ENCODE assay signal across 10 cellular contexts in genomic region chr22:36333632-36334031, GRCh38. TPM values are rescaled to one million over a fixed set of nuclear protein-coding genes. Genes with fewer than 3 reads are reported as not detected.
DNase-seq lines count a peak whose midpoint lies in the region; ATAC-seq, FAIRE-seq and TF ChIP-seq lines count a peak whose summit lies in the region.
"Had no signal": no experiment of that assay in that cellular context is flagged by ENCODE, and none has a peak within 500 bp of the region (broad histone marks: within the 10 kb centered on the region; RNA-seq: fewer than 3 reads in every experiment).

No MANE protein-coding gene starts in this region.

- peaks cover 64% of the 10 kb centered on the region for H3K79me2 ChIP-seq in ACC112 (ENCODE audit: control insufficient read depth, insufficient read depth, low read length, unreplicated experiment)
- H3K79me2 ChIP-seq in Karpas-422 (ENCODE audit: low read length) = peaks cover 93% of the 10 kb centered on the region

- H3K4me1 Mint-ChIP-seq in central memory CD8-positive, alpha-beta T cell = peaks cover 88% of the 10 kb centered on the region
- peaks cover 71% of the 10 kb centered on the region for H3K4me1 Mint-ChIP-seq in nephron

- H3K9me3 Mint-ChIP-seq in central memory CD8-positive, alpha-beta T cell = no peaks in the 10 kb centered on the region
- no peaks in the 10 kb centered on the region for H3K9me3 Mint-ChIP-seq in nephron

- H3K4me2 ChIP-seq in Karpas-422 (ENCODE audit: low read depth, low read length, poor library complexity, severe bottlenecking) = no peak overlapping the region

- H3K9me3 ChIP-seq in Karpas-422 (ENCODE audit: low read length) = no peaks in the 10 kb centered on the region
- H3K9me3 ChIP-seq: ovary had no signal

- no peak for DNase-seq in Karpas-422
- no peak for DNase-seq in central memory CD8-positive, alpha-beta T cell (ENCODE audit: low spot score in 2 of 2)
- DNase-seq in NCI-H1417 (lab: John Stamatoyannopoulos, UW) = no peak
- DNase-seq in central memory CD4-positive, alpha-beta T cell = no peak
- no peak for DNase-seq in frontal cortex (ENCODE audit: low spot score in 2 of 2)
- DNase-seq in COR-L47 (lab: John Stamatoyannopoulos, UW) = no peak
- DNase-seq: NCI-H774, ovary had no signal

- H3K9ac ChIP-seq in Karpas-422 (ENCODE audit: low read length) = peak overlapping the region; percentile 1; the same call in 1 of the 2 replicates

- no peaks in the 10 kb centered on the region for H3K27me3 ChIP-seq in ACC112 (ENCODE audit: insufficient read depth, low read length)
- no peaks in the 10 kb centered on the region for H3K27me3 ChIP-seq in Karpas-422 (ENCODE audit: low read length)
- H3K27me3 ChIP-seq: ovary had no signal

- no peak for TF ChIP-seq CTCF in nephron (IDR thresholded peaks at IDR 0.05; ENCODE audit: unreplicated experiment in 3 of 3)

- H4K20me1 ChIP-seq in Karpas-422 (ENCODE audit: insufficient read depth, low read depth, low read length) = peaks cover 11% of the 10 kb centered on the region; the same call in 1 of the 2 replicates

- H2AFZ ChIP-seq in ACC112 (ENCODE audit: low read length, unreplicated experiment) (no peak overlapping the region), Karpas-422 (ENCODE audit: low read length) (no peak overlapping the region)

- ATAC-seq in central memory CD8-positive, alpha-beta T cell (replicated peaks; ENCODE audit: extremely low read depth, poor library complexity, severe bottlenecking) = no peak

- peaks cover 78% of the 10 kb centered on the region for H3K4me1 ChIP-seq in ACC112 (ENCODE audit: control insufficient read depth, insufficient read depth, low read length, unreplicated experiment)
- peaks cover 97% of the 10 kb centered on the region for H3K4me1 ChIP-seq in Karpas-422 (ENCODE audit: low read length)

- H3K9me2 ChIP-seq in Karpas-422 (replicated peaks; ENCODE audit: insufficient read depth, low read length) = no peaks in the 10 kb centered on the region

- peaks cover 85% of the 10 kb centered on the region for H3K36me3 Mint-ChIP-seq in central memory CD8-positive, alpha-beta T cell (ENCODE audit: insufficient read depth)
- H3K36me3 Mint-ChIP-seq in nephron (ENCODE audit: low read depth) = peaks cover 47% of the 10 kb centered on the region

- FAIRE-seq in frontal cortex (lab: Jason Lieb, UNC) = no peak

- H3K27ac Mint-ChIP-seq in central memory CD8-positive, alpha-beta T cell (ENCODE audit: low read depth) = peak overlapping the region; percentile 94
- peak overlapping the region; percentile 95 to 100 (median 99) for H3K27ac Mint-ChIP-seq in nephron

- no peak overlapping the region for H3K4me3 ChIP-seq in ACC112 (ENCODE audit: low read depth, low read length)
- H3K4me3 ChIP-seq in Karpas-422 (ENCODE audit: low read length) = no peak overlapping the region
- H3K4me3 ChIP-seq: ovary had no signal

- H3K36me3 ChIP-seq in ACC112 (ENCODE audit: insufficient read depth, low read length) (peaks cover 20% of the 10 kb centered on the region; the same call in 1 of the 2 replicates), Karpas-422 (ENCODE audit: insufficient read depth, low read length) (peaks cover 23% of the 10 kb centered on the region; the same call in 1 of the 2 replicates)
- H3K36me3 ChIP-seq: ovary had no signal

- H3K27me3 Mint-ChIP-seq in central memory CD8-positive, alpha-beta T cell = no peaks in the 10 kb centered on the region
- H3K27me3 Mint-ChIP-seq in nephron (ENCODE audit: low read depth) = no peaks in the 10 kb centered on the region

- peak overlapping the region; percentile 80 for H3K4me3 Mint-ChIP-seq in central memory CD8-positive, alpha-beta T cell
- H3K4me3 Mint-ChIP-seq in nephron = no peak overlapping the region

- peak overlapping the region; percentile 100 for H3K27ac ChIP-seq in ACC112 (ENCODE audit: low read depth, low read length)
- peak overlapping the region; percentile 8 for H3K27ac ChIP-seq in Karpas-422 (ENCODE audit: low read length)

RNA-seq across cellular contexts. Expression of gene MYH9, which starts 54.1 kb away (rescaled TPM):
- total RNA-seq in Karpas-422 (2014; rRNA removed; shearing (Covaris generic); ENCODE audit: low replicate concordance) = 57.5 and 95.1 TPM in 2 replicates
- 32.2 TPM for total RNA-seq in frontal cortex
